Comparison of ENCODE assay signal across 8 cellular contexts in the genomic region with DNA sequence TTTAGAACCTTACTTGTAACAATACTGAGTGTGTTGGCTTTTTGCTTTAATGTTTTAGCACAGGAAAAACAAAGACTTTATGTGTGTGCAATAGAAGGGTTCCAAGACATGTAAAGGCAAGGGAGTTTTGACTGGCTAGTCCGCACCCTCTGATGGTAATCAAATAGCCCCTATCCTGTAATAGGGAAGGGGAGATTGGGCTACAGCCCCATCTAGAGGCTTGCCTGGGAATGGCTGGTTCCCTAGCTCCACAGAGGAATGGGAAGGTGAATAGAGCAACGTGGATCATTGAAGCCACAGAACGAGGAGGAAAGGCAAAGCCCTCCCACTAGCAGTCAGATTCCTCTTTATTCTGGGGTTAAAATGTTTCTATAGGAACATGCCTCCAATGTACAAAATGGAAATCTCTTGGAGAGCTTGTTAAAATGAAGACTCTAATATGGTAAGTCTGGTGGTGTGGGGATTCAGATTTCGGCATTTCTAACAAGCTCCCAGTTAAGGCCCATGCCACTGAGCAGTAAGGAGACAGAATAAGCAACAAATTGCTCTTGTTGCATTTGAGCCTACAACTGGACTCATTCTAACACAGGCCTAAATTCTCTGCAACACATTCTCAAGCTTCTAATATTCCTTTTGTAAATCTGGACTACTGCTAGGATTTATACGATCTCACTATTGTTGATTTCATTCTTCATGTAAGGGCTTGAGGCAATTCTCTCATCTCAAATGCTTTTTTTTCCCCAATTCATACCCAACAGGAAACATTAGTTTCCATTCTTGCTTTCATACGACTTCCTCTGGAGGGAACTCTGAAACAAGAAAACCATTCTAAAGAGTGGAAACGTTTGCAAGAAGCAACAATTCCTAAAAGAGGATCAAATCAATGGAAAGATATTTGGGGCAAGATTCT. TPM values are rescaled to one million over a fixed set of nuclear protein-coding genes. Genes with fewer than 3 reads are reported as not detected.
DNase-seq lines count a peak whose midpoint lies in the region; ATAC-seq, FAIRE-seq and TF ChIP-seq lines count a peak whose summit lies in the region.

No MANE protein-coding gene starts in this region.

- peak overlapping the region; percentile 39 for H3K27ac Mint-ChIP-seq in activated naive CD8-positive, alpha-beta T cell treated with anti-CD3 and anti-CD28 coated beads for 36 hours

- peak; percentile 95 for TF ChIP-seq CTCF in A673 (conservative IDR thresholded peaks at IDR 0.05; ENCODE audit: low read depth, low read length)
- peak; percentile 75 for TF ChIP-seq CTCF in GM06990 (IDR thresholded peaks at IDR 0.05; ENCODE audit: insufficient read depth, low read length, poor library complexity, severe bottlenecking)

- no peaks in the 10 kb centered on the region for H3K9me3 ChIP-seq in A673 (ENCODE audit: low read depth, low read length, poor library complexity, severe bottlenecking)
- H3K9me3 ChIP-seq in small intestine (ENCODE audit: control insufficient read depth, low read depth), result no peaks in the 10 kb centered on the region

- POLR2A ChIA-PET in A673 (lab: Charles Lee; ENCODE audit: low non-redundant PET), result no interaction called here

- peaks cover 45% of the 10 kb centered on the region for H3K36me3 Mint-ChIP-seq in activated naive CD8-positive, alpha-beta T cell treated with anti-CD3 and anti-CD28 coated beads for 36 hours

- CTCF ChIA-PET in A673 (lab: Charles Lee), result interaction anchor here (0.5 to 1.3 kb wide), 7 partner anchors 13 to 441 kb away, joined by 3 to 14 read pairs (median 4); no protein-coding TSS in a partner anchor

- H3K27ac ChIP-seq in A673 (ENCODE audit: low read depth, low read length, poor library complexity, severe bottlenecking) (no peak overlapping the region), small intestine (ENCODE audit: low read depth in 1 of 2, low read length in 1 of 2) (no peak overlapping the region)

- WGBS in small intestine, 3 donors, result 61 to 67% (median 66%) methylated on average over 7 of the region's 7 CpGs

- H3K36me3 ChIP-seq in A673 (ENCODE audit: insufficient read depth, low read length, poor library complexity, severe bottlenecking) (peaks cover 26% of the 10 kb centered on the region), GM06990 (ENCODE audit: control insufficient read depth, insufficient read depth, low read length) (peaks cover 36% of the 10 kb centered on the region), small intestine (ENCODE audit: control insufficient read depth in 2 of 2, insufficient read depth in 2 of 2, low read length in 2 of 2) (peaks cover 7 to 9% of the 10 kb centered on the region in 2 donors)

- H3K4me3 ChIP-seq in A673 (ENCODE audit: low read depth, low read length, poor library complexity, severe bottlenecking) (no peak overlapping the region), GM06990 (replicated peaks; ENCODE audit: low read depth, low read length) (no peak overlapping the region), small intestine (ENCODE audit: low read depth in 1 of 2, low read length in 2 of 2) (no peak overlapping the region)

- FAIRE-seq in small intestine (lab: Jason Lieb, UNC), result no peak

- H3K4me1 ChIP-seq in A673 (ENCODE audit: insufficient read depth, low read length, poor library complexity, severe bottlenecking) (peaks cover 5% of the 10 kb centered on the region), small intestine (ENCODE audit: control insufficient read depth in 2 of 2, insufficient read depth in 1 of 2, low read depth in 1 of 2, low read length in 1 of 2) (no peaks in the 10 kb centered on the region)

- no peaks in the 10 kb centered on the region for H3K27me3 Mint-ChIP-seq in activated naive CD8-positive, alpha-beta T cell treated with anti-CD3 and anti-CD28 coated beads for 36 hours

- H3K9me3 Mint-ChIP-seq in activated naive CD8-positive, alpha-beta T cell treated with anti-CD3 and anti-CD28 coated beads for 36 hours, result no peaks in the 10 kb centered on the region

- H3K27me3 ChIP-seq in A673 (replicated peaks; ENCODE audit: insufficient read depth, low read depth, low read length, poor library complexity) (no peaks in the 10 kb centered on the region), GM06990 (replicated peaks; ENCODE audit: control insufficient read depth, insufficient read depth, low read length) (no peaks in the 10 kb centered on the region), small intestine (ENCODE audit: control insufficient read depth in 2 of 2, insufficient read depth in 2 of 2, low read length in 2 of 2) (no peaks in the 10 kb centered on the region)

- H3K4me3 Mint-ChIP-seq in activated naive CD8-positive, alpha-beta T cell treated with anti-CD3 and anti-CD28 coated beads for 36 hours, result no peak overlapping the region

- BruUV-seq in A673 (replicated peaks; lab: Mats Ljungman, UMichigan), result no TSS peak

- DNase-seq in A673 (ENCODE audit: low spot score) (peak; percentile 71), GM06990 (ENCODE audit: extremely low read depth, insufficient read length) (no peak), NCI-H460 (ENCODE audit: extremely low read depth, low read depth) (peak; percentile 78), left ventricle myocardium superior (no peak), small intestine (peak; percentile 16), DMS79 treated with DMSO at 0.1 percent for 48 hours (lab: John Stamatoyannopoulos, UW) (no peak)
- DNase-seq in activated naive CD8-positive, alpha-beta T cell treated with anti-CD3 and anti-CD28 coated beads for 36 hours, result no peak

- H3K4me1 Mint-ChIP-seq in activated naive CD8-positive, alpha-beta T cell treated with anti-CD3 and anti-CD28 coated beads for 36 hours, result peaks cover 23% of the 10 kb centered on the region

- intact Hi-C loops in A673 (cut with micrococcal nuclease; ENCODE audit: unreplicated experiment) (loop anchor here (1.0 to 5.0 kb wide), 3 partner anchors 157 to 231 kb away; no protein-coding TSS in a partner anchor), left ventricle myocardium superior (cut with micrococcal nuclease) (no loop called here)

- ATAC-seq in left ventricle myocardium superior (peak; percentile 68), GM21390 (IDR thresholded peaks at IDR 0.05; ENCODE audit: unreplicated experiment) (no peak)

RNA-seq across cellular contexts. Expression of gene NIN, which starts 57.1 kb away (rescaled TPM):
- total RNA-seq in A673 (2021), result 61.0 and 63.5 TPM in 2 replicates
- 25.6 and 31.7 TPM in 2 replicates for total RNA-seq in NCI-H460 (2014; rRNA removed; shearing (Covaris generic))
- 13.1 and 15.9 TPM in 2 replicates for polyA plus RNA-seq in NCI-H460 (2014; cell fraction: nucleus; rRNA removed)
- total RNA-seq in activated naive CD8-positive, alpha-beta T cell treated with anti-CD3 and anti-CD28 coated beads for 36 hours, result 10 to 100 TPM; 66.6 to 67.9 TPM
- 21.3 TPM for total RNA-seq in left ventricle myocardium superior
- polyA plus RNA-seq in small intestine, result 1 to 10 TPM; 1.9 to 4.4 (median 3.1) TPM

Comparison
In these comparisons a context has a peak if more than half of its experiments do, and no peak if none do; other contexts are left out.
1. DNase-seq: peak in A673 (single experiment), NCI-H460 (single experiment) and small intestine (single experiment); none in GM06990 (single experiment), activated naive CD8-positive, alpha-beta T cell treated with anti-CD3 and anti-CD28 coated beads for 36 hours (single experiment), left ventricle myocardium superior (single experiment) and DMS79 treated with DMSO at 0.1 percent for 48 hours (single experiment).